Comparison of ENCODE assay signal across 14 cellular contexts in the genomic region with DNA sequence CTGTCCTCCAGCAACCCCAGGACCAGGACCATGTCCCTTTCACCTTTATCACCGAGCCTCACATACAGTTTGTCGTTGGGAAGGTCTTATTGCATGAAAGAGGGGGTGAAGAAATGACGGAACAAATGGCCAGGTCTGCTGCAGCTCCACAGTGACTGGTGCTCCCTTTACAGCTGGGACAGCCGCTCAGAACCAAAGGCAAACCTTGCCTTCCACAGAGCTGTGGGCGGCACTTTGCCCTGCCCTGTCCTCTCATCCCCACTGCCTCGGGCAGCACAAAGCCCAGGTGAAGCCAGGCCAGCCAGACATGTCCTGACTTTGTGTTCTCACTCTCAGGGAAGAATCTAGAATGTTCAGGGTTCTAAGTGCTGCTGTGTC. TPM values are rescaled to one million over a fixed set of nuclear protein-coding genes. Genes with fewer than 3 reads are reported as not detected.
A peak's percentile ranks its signal among the peaks of the same experiment; 100 is the strongest.
DNase-seq lines count a peak whose midpoint lies in the region; ATAC-seq and TF ChIP-seq lines count a peak whose summit lies in the region.
"Had no signal": no experiment of that assay in that cellular context is flagged by ENCODE, and none has a peak within 500 bp of the region (broad histone marks: within the 10 kb centered on the region; RNA-seq: fewer than 3 reads in every experiment).

No MANE protein-coding gene starts in this region.

- intact Hi-C loops in CD8-positive, alpha-beta T cell (cut with DNase I, micrococcal nuclease), result loop anchor here (2.0 to 5.0 kb wide), 2 partner anchors 21 to 48 kb away; no protein-coding TSS in a partner anchor

- H3K36me3 Mint-ChIP-seq in CD8-positive, alpha-beta T cell, result no peaks in the 10 kb centered on the region
- peaks cover 2% of the 10 kb centered on the region for H3K36me3 Mint-ChIP-seq in T-helper 17 cell (ENCODE audit: low read depth)

- POLR2A ChIA-PET in CD8-positive, alpha-beta T cell (lab: Charles Lee), result interaction anchor here (0.8 to 1.5 kb wide), 2 partner anchors 39 to 59 kb away, joined by 3 to 5 read pairs; no protein-coding TSS in a partner anchor

- H3K4me1 Mint-ChIP-seq in CD8-positive, alpha-beta T cell (ENCODE audit: low read depth), result peaks cover 63% of the 10 kb centered on the region
- H3K4me1 Mint-ChIP-seq in T-helper 17 cell, result peaks cover 30% of the 10 kb centered on the region

- no peaks in the 10 kb centered on the region for H3K36me3 ChIP-seq in CD8-positive, alpha-beta T cell (ENCODE audit: insufficient read depth, low read length)
- H3K36me3 ChIP-seq: BLaER1 treated with 17β-estradiol and CSF1 and Interleukin-3, amounts not matched to agents 10 nM and 100 nM; cardiac muscle cell; prostate gland had no signal

- peak overlapping the region; percentile 72 for H3K4me3 ChIP-seq in CD8-positive, alpha-beta T cell (ENCODE audit: low read depth, low read length)
- H3K4me3 ChIP-seq: BLaER1 treated with 17β-estradiol and CSF1 and Interleukin-3, amounts not matched to agents 10 nM and 100 nM; cardiac muscle cell; lung; prostate gland had no signal

- CTCF ChIA-PET in CD8-positive, alpha-beta T cell (lab: Charles Lee), result interaction anchor here (0.9 to 3.5 kb wide), 18 partner anchors 11 to 273 kb away, joined by 3 to 27 read pairs (median 4); no protein-coding TSS in a partner anchor

- TF ChIP-seq CTCF in CD8-positive, alpha-beta T cell (IDR thresholded peaks at IDR 0.05), result no peak

- H3K27me3 ChIP-seq in CD8-positive, alpha-beta T cell (ENCODE audit: insufficient read depth, low read length), result no peaks in the 10 kb centered on the region
- H3K27me3 ChIP-seq: BLaER1 treated with 17β-estradiol and CSF1 and Interleukin-3, amounts not matched to agents 10 nM and 100 nM; cardiac muscle cell had no signal

- peaks cover 45% of the 10 kb centered on the region for H3K4me1 ChIP-seq in CD8-positive, alpha-beta T cell (ENCODE audit: insufficient read depth, low read length)
- H3K4me1 ChIP-seq: prostate gland had no signal

- no peaks in the 10 kb centered on the region for H3K9me3 Mint-ChIP-seq in CD8-positive, alpha-beta T cell
- H3K9me3 Mint-ChIP-seq: T-helper 1 cell treated with Interleukin-12 subunit alpha and Interleukin-12 subunit beta and Interleukin-4 antibody, amounts not matched to agents 30 μg/mL and 1 μg/mL, for 36 hours had no signal

- no peak for ATAC-seq in CD8-positive, alpha-beta T cell
- ATAC-seq in GM19395 (IDR thresholded peaks at IDR 0.05; ENCODE audit: unreplicated experiment), result peak; percentile 6
- ATAC-seq in T-helper 17 cell, result peak; percentile 16
- ATAC-seq in left lobe of liver, result peak; percentile 12

- peak overlapping the region; percentile 87 for H3K4me3 Mint-ChIP-seq in CD8-positive, alpha-beta T cell
- peak overlapping the region; percentile 95 for H3K4me3 Mint-ChIP-seq in T-helper 17 cell

- H3K27ac Mint-ChIP-seq in CD8-positive, alpha-beta T cell, result peak overlapping the region; percentile 95
- H3K27ac Mint-ChIP-seq in T-helper 17 cell, result peak overlapping the region; percentile 89

- no peak for DNase-seq in CD8-positive, alpha-beta T cell
- no peak for DNase-seq in T-helper 17 cell
- DNase-seq in left lobe of liver (ENCODE audit: low spot score), result peak; percentile 23
- no peak for DNase-seq in stimulated activated CD4-positive, alpha-beta T cell treated with anti-CD3 and anti-CD28 coated beads, Interleukin-4, amount 100 ng/mL, for 24 hours
- no peak for DNase-seq in occipital lobe (lab: John Stamatoyannopoulos, UW)
- DNase-seq in HUDEP-2 (lab: John Stamatoyannopoulos, UW; ENCODE audit: unreplicated experiment in 76 of 76), result no peak
- DNase-seq in GM19238 (ENCODE audit: insufficient read length, low spot score), result no peak

- peak overlapping the region; percentile 59 for H3K27ac ChIP-seq in CD8-positive, alpha-beta T cell (ENCODE audit: low read depth, low read length)
- H3K27ac ChIP-seq: cardiac muscle cell, prostate gland had no signal

- H3K27me3 Mint-ChIP-seq in CD8-positive, alpha-beta T cell (ENCODE audit: low read depth), result no peaks in the 10 kb centered on the region
- peaks cover 10% of the 10 kb centered on the region for H3K27me3 Mint-ChIP-seq in T-helper 17 cell

- no peaks in the 10 kb centered on the region for H3K9me3 ChIP-seq in CD8-positive, alpha-beta T cell (ENCODE audit: low read length)
- H3K9me3 ChIP-seq in T-helper 17 cell (ENCODE audit: control insufficient read depth, low read length, poor library complexity, severe bottlenecking), result no peaks in the 10 kb centered on the region
- H3K9me3 ChIP-seq: BLaER1 treated with 17β-estradiol and CSF1 and Interleukin-3, amounts not matched to agents 10 nM and 100 nM; prostate gland had no signal

RNA-seq across cellular contexts. Expression of gene GPR55, which starts 1.0 kb away (rescaled TPM):
- total RNA-seq in CD8-positive, alpha-beta T cell, result 1 to 10 TPM; 3.2 to 3.4 TPM
- total RNA-seq in T-helper 17 cell, result 1 to 10 TPM; 3.8 to 8.3 TPM
- not detected for total RNA-seq in left lobe of liver
- total RNA-seq in occipital lobe, result not detected
- total RNA-seq: cardiac muscle cell, epithelial cell of proximal tubule had no signal

RNA-seq across cellular contexts. Expression of gene ITM2C, which starts 59.3 kb away (rescaled TPM):
- total RNA-seq in CD8-positive, alpha-beta T cell, result 10 to 100 TPM; 23.2 to 27.4 TPM
- total RNA-seq in T-helper 17 cell (10 to 100 TPM; 15.3 to 18.6 TPM), left lobe of liver (14.2 TPM), occipital lobe (112 TPM)
